ENCODE assay signal across 1 cellular context in the genomic region with DNA sequence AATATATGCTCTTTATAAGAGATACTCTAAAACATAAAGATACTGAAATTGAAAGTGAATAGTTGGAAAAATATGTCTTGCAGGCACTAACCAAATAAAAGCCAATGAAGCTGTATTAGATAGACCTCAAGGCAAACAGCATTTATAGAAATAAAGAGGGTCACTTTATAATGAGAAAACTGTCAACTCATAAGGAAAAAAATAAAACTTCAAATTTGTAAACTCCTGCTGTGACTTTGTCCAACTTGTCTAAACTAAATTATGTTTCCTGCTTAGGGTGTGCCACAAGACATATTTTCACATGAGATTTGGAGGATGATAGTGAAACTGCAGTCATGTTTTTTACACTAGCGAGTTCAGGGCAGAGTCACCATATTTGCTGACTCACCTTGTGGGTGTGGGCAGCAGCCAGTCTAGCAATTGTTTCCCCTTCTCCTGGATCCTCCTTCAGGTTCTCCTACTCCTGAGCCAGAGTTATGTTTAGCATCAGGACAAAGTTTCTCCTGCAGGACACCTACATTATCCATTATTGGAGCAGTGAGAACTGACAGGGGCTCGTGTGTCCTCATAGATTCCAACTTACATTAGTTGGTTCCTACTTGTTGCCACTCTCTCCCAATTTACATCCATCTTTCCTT.
A peak's percentile ranks its signal among the peaks of the same experiment; 100 is the strongest.
TF ChIP-seq lines count a peak whose summit lies in the region.

No MANE protein-coding gene starts in this region.

TF ChIP-seq in K562, 482 proteins besides CTCF, POLR2A, EP300 and RAD21 (continued from another document and continues in another):
- TF ChIP-seq, protein P1, sequence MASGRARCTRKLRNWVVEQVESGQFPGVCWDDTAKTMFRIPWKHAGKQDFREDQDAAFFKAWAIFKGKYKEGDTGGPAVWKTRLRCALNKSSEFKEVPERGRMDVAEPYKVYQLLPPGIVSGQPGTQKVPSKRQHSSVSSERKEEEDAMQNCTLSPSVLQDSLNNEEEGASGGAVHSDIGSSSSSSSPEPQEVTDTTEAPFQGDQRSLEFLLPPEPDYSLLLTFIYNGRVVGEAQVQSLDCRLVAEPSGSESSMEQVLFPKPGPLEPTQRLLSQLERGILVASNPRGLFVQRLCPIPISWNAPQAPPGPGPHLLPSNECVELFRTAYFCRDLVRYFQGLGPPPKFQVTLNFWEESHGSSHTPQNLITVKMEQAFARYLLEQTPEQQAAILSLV (tag; IDR thresholded peaks at IDR 0.05) = no peak
- TF ChIP-seq, protein P2, sequence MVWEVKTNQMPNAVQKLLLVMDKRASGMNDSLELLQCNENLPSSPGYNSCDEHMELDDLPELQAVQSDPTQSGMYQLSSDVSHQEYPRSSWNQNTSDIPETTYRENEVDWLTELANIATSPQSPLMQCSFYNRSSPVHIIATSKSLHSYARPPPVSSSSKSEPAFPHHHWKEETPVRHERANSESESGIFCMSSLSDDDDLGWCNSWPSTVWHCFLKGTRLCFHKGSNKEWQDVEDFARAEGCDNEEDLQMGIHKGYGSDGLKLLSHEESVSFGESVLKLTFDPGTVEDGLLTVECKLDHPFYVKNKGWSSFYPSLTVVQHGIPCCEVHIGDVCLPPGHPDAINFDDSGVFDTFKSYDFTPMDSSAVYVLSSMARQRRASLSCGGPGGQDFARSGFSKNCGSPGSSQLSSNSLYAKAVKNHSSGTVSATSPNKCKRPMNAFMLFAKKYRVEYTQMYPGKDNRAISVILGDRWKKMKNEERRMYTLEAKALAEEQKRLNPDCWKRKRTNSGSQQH (CRISPR knock-in tag; IDR thresholded peaks at IDR 0.05) = no peak
- TF ChIP-seq ZNF584 (CRISPR knock-in tag; IDR thresholded peaks at IDR 0.05; ENCODE audit: low read depth) (no peak), HNRNPH1 (optimal IDR thresholded peaks at IDR 0.05; ENCODE audit: low read depth, low read length) (no peak), NBN (IDR thresholded peaks at IDR 0.05; ENCODE audit: low read depth) (peak; percentile 36; the same call in 1 of the 2 replicates), KLF16 (IDR thresholded peaks at IDR 0.05) (no peak; the same call in 1 of the 2 replicates), KAT2B (IDR thresholded peaks at IDR 0.05; ENCODE audit: low read depth, low read length) (no peak), TAF7 (tag; IDR thresholded peaks at IDR 0.05) (no peak; the same call in 1 of the 2 replicates), CC2D1A (IDR thresholded peaks at IDR 0.05) (no peak), KDM5B (IDR thresholded peaks at IDR 0.05; ENCODE audit: insufficient replicate concordance, low read depth, low read length) (peak; percentile 31), WHSC1 (IDR thresholded peaks at IDR 0.05; ENCODE audit: low read length) (no peak), GTF2A2 (tag; IDR thresholded peaks at IDR 0.05) (no peak), MEIS2 (IDR thresholded peaks at IDR 0.05; ENCODE audit: partially characterized antibody) (peak; percentile 89), ETV1 (tag; conservative IDR thresholded peaks at IDR 0.05; ENCODE audit: low read depth) (peak; percentile 55; the same call in 1 of the 2 replicates), CCAR2 (IDR thresholded peaks at IDR 0.05; ENCODE audit: low read depth, low read length) (no peak), FOXK2 (conservative IDR thresholded peaks at IDR 0.05 in 1 of 2, IDR thresholded peaks at IDR 0.05 in 1 of 2; ENCODE audit: low read depth in 2 of 2) (peak; percentile 63 to 77; a peak in 3 of 4 replicates), DPF2 (IDR thresholded peaks at IDR 0.05) (peak; percentile 95), ZKSCAN3 (CRISPR knock-in tag; IDR thresholded peaks at IDR 0.05) (no peak), ZNF551 (CRISPR knock-in tag; IDR thresholded peaks at IDR 0.05) (no peak), KLF10 (CRISPR knock-in tag; IDR thresholded peaks at IDR 0.05) (no peak; the same call in 1 of the 2 replicates), MYBL2 (IDR thresholded peaks at IDR 0.05; ENCODE audit: low read depth) (no peak), MYBL2 (CRISPR knock-in tag; IDR thresholded peaks at IDR 0.05; ENCODE audit: borderline replicate concordance) (no peak), HIVEP1 (CRISPR knock-in tag; IDR thresholded peaks at IDR 0.05) (no peak), HOXB6 (CRISPR knock-in tag; IDR thresholded peaks at IDR 0.05; ENCODE audit: borderline replicate concordance) (no peak), CREBBP (IDR thresholded peaks at IDR 0.05; ENCODE audit: low read depth, low read length) (no peak), ZNF224 (CRISPR knock-in tag; IDR thresholded peaks at IDR 0.05) (no peak), HNRNPUL1 (IDR thresholded peaks at IDR 0.05; ENCODE audit: low read length) (no peak), ZNF444 (CRISPR knock-in tag; IDR thresholded peaks at IDR 0.05) (no peak), RNF2 (IDR thresholded peaks at IDR 0.05) (peak; percentile 25; the same call in 1 of the 2 replicates), DMBX1 (CRISPR knock-in tag; IDR thresholded peaks at IDR 0.05; ENCODE audit: borderline replicate concordance) (no peak), SIN3B (IDR thresholded peaks at IDR 0.05; ENCODE audit: low read depth) (no peak), STAG1 (CRISPR knock-in tag; IDR thresholded peaks at IDR 0.05; ENCODE audit: borderline replicate concordance) (no peak), HDGF (IDR thresholded peaks at IDR 0.05) (no peak)
- TF ChIP-seq, protein P3, sequence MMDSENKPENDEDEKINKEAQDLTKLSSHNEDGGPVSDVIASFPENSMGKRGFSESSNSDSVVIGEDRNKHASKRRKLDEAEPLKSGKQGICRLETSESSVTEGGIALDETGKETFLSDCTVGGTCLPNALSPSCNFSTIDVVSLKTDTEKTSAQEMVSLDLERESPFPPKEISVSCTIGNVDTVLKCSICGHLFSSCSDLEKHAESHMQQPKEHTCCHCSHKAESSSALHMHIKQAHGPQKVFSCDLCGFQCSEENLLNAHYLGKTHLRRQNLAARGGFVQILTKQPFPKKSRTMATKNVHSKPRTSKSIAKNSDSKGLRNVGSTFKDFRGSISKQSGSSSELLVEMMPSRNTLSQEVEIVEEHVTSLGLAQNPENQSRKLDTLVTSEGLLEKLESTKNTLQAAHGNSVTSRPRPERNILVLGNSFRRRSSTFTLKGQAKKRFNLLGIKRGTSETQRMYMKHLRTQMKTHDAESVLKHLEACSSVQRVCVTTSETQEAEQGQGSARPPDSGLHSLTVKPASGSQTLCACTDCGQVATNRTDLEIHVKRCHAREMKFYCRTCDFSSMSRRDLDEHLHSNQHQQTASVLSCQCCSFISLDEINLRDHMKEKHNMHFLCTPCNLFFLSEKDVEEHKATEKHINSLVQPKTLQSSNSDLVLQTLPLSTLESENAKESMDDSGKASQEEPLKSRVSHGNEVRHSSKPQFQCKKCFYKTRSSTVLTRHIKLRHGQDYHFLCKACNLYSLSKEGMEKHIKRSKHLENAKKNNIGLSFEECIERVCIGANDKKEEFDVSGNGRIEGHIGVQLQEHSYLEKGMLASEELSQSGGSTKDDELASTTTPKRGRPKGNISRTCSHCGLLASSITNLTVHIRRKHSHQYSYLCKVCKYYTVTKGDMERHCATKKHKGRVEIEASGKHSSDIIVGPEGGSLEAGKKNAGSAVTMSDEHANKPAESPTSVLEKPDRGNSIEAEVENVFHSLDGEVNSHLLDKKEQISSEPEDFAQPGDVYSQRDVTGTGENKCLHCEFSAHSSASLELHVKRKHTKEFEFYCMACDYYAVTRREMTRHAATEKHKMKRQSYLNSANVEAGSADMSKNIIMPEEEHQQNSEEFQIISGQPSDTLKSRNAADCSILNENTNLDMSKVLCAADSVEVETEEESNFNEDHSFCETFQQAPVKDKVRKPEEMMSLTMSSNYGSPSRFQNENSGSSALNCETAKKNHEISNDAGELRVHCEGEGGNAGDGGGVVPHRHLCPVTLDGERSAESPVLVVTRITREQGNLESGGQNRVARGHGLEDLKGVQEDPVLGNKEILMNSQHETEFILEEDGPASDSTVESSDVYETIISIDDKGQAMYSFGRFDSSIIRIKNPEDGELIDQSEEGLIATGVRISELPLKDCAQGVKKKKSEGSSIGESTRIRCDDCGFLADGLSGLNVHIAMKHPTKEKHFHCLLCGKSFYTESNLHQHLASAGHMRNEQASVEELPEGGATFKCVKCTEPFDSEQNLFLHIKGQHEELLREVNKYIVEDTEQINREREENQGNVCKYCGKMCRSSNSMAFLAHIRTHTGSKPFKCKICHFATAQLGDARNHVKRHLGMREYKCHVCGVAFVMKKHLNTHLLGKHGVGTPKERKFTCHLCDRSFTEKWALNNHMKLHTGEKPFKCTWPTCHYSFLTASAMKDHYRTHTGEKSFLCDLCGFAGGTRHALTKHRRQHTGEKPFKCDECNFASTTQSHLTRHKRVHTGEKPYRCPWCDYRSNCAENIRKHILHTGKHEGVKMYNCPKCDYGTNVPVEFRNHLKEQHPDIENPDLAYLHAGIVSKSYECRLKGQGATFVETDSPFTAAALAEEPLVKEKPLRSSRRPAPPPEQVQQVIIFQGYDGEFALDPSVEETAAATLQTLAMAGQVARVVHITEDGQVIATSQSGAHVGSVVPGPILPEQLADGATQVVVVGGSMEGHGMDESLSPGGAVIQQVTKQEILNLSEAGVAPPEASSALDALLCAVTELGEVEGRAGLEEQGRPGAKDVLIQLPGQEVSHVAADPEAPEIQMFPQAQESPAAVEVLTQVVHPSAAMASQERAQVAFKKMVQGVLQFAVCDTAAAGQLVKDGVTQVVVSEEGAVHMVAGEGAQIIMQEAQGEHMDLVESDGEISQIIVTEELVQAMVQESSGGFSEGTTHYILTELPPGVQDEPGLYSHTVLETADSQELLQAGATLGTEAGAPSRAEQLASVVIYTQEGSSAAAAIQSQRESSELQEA (IDR thresholded peaks at IDR 0.05; ENCODE audit: low read depth) = no peak
- TF ChIP-seq, protein P4, sequence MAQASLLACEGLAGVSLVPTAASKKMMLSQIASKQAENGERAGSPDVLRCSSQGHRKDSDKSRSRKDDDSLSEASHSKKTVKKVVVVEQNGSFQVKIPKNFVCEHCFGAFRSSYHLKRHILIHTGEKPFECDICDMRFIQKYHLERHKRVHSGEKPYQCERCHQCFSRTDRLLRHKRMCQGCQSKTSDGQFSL (CRISPR knock-in tag; IDR thresholded peaks at IDR 0.05) = no peak
- TF ChIP-seq, protein P4 (tag; IDR thresholded peaks at IDR 0.05) = no peak
- TF ChIP-seq, protein P5, sequence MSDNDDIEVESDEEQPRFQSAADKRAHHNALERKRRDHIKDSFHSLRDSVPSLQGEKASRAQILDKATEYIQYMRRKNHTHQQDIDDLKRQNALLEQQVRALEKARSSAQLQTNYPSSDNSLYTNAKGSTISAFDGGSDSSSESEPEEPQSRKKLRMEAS (CRISPR knock-in tag; IDR thresholded peaks at IDR 0.05) = no peak
- TF ChIP-seq, protein P6, sequence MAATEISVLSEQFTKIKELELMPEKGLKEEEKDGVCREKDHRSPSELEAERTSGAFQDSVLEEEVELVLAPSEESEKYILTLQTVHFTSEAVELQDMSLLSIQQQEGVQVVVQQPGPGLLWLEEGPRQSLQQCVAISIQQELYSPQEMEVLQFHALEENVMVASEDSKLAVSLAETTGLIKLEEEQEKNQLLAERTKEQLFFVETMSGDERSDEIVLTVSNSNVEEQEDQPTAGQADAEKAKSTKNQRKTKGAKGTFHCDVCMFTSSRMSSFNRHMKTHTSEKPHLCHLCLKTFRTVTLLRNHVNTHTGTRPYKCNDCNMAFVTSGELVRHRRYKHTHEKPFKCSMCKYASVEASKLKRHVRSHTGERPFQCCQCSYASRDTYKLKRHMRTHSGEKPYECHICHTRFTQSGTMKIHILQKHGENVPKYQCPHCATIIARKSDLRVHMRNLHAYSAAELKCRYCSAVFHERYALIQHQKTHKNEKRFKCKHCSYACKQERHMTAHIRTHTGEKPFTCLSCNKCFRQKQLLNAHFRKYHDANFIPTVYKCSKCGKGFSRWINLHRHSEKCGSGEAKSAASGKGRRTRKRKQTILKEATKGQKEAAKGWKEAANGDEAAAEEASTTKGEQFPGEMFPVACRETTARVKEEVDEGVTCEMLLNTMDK (IDR thresholded peaks at IDR 0.05; ENCODE audit: borderline replicate concordance, insufficient read depth, low read depth, low read length, poor library complexity, severe bottlenecking) = no peak
- TF ChIP-seq, protein P7, sequence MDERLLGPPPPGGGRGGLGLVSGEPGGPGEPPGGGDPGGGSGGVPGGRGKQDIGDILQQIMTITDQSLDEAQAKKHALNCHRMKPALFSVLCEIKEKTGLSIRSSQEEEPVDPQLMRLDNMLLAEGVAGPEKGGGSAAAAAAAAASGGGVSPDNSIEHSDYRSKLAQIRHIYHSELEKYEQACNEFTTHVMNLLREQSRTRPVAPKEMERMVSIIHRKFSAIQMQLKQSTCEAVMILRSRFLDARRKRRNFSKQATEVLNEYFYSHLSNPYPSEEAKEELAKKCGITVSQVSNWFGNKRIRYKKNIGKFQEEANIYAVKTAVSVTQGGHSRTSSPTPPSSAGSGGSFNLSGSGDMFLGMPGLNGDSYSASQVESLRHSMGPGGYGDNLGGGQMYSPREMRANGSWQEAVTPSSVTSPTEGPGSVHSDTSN (CRISPR knock-in tag; IDR thresholded peaks at IDR 0.05; ENCODE audit: low read depth) = no peak
- TF ChIP-seq, protein P7 (tag; conservative IDR thresholded peaks at IDR 0.05; ENCODE audit: low read depth) = peak; percentile 88
- TF ChIP-seq, protein P8, sequence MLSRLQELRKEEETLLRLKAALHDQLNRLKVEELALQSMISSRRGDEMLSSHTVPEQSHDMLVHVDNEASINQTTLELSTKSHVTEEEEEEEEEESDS (CRISPR knock-in tag; IDR thresholded peaks at IDR 0.05) = no peak
- TF ChIP-seq, protein P9, sequence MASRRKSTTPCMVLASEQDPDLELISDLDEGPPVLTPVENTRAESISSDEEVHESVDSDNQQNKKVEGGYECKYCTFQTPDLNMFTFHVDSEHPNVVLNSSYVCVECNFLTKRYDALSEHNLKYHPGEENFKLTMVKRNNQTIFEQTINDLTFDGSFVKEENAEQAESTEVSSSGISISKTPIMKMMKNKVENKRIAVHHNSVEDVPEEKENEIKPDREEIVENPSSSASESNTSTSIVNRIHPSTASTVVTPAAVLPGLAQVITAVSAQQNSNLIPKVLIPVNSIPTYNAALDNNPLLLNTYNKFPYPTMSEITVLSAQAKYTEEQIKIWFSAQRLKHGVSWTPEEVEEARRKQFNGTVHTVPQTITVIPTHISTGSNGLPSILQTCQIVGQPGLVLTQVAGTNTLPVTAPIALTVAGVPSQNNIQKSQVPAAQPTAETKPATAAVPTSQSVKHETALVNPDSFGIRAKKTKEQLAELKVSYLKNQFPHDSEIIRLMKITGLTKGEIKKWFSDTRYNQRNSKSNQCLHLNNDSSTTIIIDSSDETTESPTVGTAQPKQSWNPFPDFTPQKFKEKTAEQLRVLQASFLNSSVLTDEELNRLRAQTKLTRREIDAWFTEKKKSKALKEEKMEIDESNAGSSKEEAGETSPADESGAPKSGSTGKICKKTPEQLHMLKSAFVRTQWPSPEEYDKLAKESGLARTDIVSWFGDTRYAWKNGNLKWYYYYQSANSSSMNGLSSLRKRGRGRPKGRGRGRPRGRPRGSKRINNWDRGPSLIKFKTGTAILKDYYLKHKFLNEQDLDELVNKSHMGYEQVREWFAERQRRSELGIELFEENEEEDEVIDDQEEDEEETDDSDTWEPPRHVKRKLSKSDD (conservative IDR thresholded peaks at IDR 0.05; ENCODE audit: low read length) = no peak
